In the genomic region with DNA sequence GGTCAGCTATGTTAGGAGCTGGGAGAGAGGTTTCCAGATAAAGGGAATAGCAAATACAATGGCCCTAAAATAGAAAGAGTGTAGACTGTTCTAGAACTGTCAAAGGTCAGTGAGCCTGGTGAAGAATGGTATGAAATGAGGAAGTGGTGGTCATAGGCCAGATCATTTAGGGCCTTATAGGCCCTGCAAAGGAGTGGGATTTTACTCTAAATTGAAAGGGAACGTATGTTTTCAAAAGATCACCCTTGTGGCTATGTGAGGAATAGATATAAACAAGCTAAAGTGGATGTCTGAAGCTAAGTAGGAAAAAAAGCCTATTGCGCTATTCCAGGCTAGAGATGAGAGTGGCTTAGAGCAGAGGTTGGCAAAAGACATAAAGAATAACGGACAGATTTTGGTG, we compare ENCODE assay signal across 19 cellular contexts.
DNase-seq lines count a peak whose midpoint lies in the region; ATAC-seq and TF ChIP-seq lines count a peak whose summit lies in the region.
"Had no signal": no experiment of that assay in that cellular context is flagged by ENCODE, and none has a peak within 500 bp of the region (broad histone marks: within the 10 kb centered on the region; RNA-seq: fewer than 3 reads in every experiment).

No MANE protein-coding gene starts in this region.

- H3K4me3 Mint-ChIP-seq in endothelial cell (ENCODE audit: unreplicated experiment): no peak overlapping the region
- H3K4me3 Mint-ChIP-seq in activated T-cell treated with anti-CD3 and anti-CD28 coated beads, Interleukin-2, amount 50 U/mL, for 4 hours: no peak overlapping the region
- H3K4me3 Mint-ChIP-seq: activated naive CD8-positive, alpha-beta T cell; central memory CD8-positive, alpha-beta T cell; natural killer cell treated with Interleukin-12 subunit alpha and Interleukin-12 subunit beta and Interleukin-15 and Interleukin-18, amount 100 ng/mL, for 72 hours had no signal

- no peak overlapping the region for H3K27ac Mint-ChIP-seq in endothelial cell (ENCODE audit: unreplicated experiment)
- H3K27ac Mint-ChIP-seq: activated naive CD8-positive, alpha-beta T cell; natural killer cell treated with Interleukin-12 subunit alpha and Interleukin-12 subunit beta and Interleukin-15 and Interleukin-18, amount 100 ng/mL, for 72 hours had no signal

- no peaks in the 10 kb centered on the region for H3K27me3 Mint-ChIP-seq in endothelial cell (ENCODE audit: unreplicated experiment)
- H3K27me3 Mint-ChIP-seq in activated T-cell treated with anti-CD3 and anti-CD28 coated beads, Interleukin-2, amount 50 U/mL, for 4 hours (ENCODE audit: low read depth): peaks cover under 1% of the 10 kb centered on the region

- H3K27ac ChIP-seq in A673 (ENCODE audit: low read depth, low read length, poor library complexity, severe bottlenecking) (peak overlapping the region; percentile 91), right atrium auricular region (no peak overlapping the region)
- H3K27ac ChIP-seq: C4-2B, foreskin keratinocyte, left ventricle myocardium inferior, parathyroid adenoma had no signal

- DNase-seq in A673 (ENCODE audit: low spot score) (peak; percentile 61), H7 (peak; percentile 41), NB4 (ENCODE audit: low read depth) (peak; percentile 28), endothelial cell (ENCODE audit: low spot score) (no peak), right atrium auricular region (ENCODE audit: low spot score) (no peak), iPS-NIHi11 (ENCODE audit: low spot score) (no peak), UCSD-AML1 (lab: John Stamatoyannopoulos, UW; ENCODE audit: unreplicated experiment) (no peak)
- no peak for DNase-seq in activated T-cell treated with anti-CD3 and anti-CD28 coated beads, Interleukin-2, amount 50 U/mL, for 4 hours
- DNase-seq: activated CD4-positive, alpha-beta T cell treated with anti-CD3 and anti-CD28 coated beads, Interleukin-2, amount 50 U/mL, for 1 hour; foreskin keratinocyte; left ventricle myocardium inferior; NCI-H1694; SIG-M5; substantia nigra had no signal

- H3K36me3 Mint-ChIP-seq in endothelial cell (ENCODE audit: low read depth, unreplicated experiment): no peaks in the 10 kb centered on the region
- H3K36me3 Mint-ChIP-seq in activated T-cell treated with anti-CD3 and anti-CD28 coated beads, Interleukin-2, amount 50 U/mL, for 4 hours (ENCODE audit: insufficient read depth): no peaks in the 10 kb centered on the region
- H3K36me3 Mint-ChIP-seq: activated naive CD8-positive, alpha-beta T cell; natural killer cell treated with Interleukin-12 subunit alpha and Interleukin-12 subunit beta and Interleukin-15 and Interleukin-18, amount 100 ng/mL, for 72 hours had no signal

- H3K4me1 Mint-ChIP-seq in endothelial cell (ENCODE audit: unreplicated experiment): peaks cover 9% of the 10 kb centered on the region
- no peaks in the 10 kb centered on the region for H3K4me1 Mint-ChIP-seq in activated T-cell treated with anti-CD3 and anti-CD28 coated beads, Interleukin-2, amount 50 U/mL, for 4 hours (ENCODE audit: low read depth)
- H3K4me1 Mint-ChIP-seq: central memory CD8-positive, alpha-beta T cell had no signal

- BruUV-seq in A673 (replicated peaks; lab: Mats Ljungman, UMichigan): no TSS peak

- H3K4me3 ChIP-seq in A673 (ENCODE audit: low read depth, low read length, poor library complexity, severe bottlenecking) (peak overlapping the region; percentile 0), H7 (ENCODE audit: insufficient read depth, low read depth, low read length) (no peak overlapping the region), NB4 (ENCODE audit: low read depth, low read length) (no peak overlapping the region), right atrium auricular region (no peak overlapping the region)
- H3K4me3 ChIP-seq: left ventricle myocardium inferior had no signal

- H3K36me3 ChIP-seq in A673 (ENCODE audit: insufficient read depth, low read length, poor library complexity, severe bottlenecking): no peaks in the 10 kb centered on the region
- H3K36me3 ChIP-seq in H7 (replicated peaks; ENCODE audit: control insufficient read depth, insufficient read depth, low read length): no peaks in the 10 kb centered on the region
- H3K36me3 ChIP-seq in right atrium auricular region: no peaks in the 10 kb centered on the region
- H3K36me3 ChIP-seq: left ventricle myocardium inferior had no signal

- TF ChIP-seq CTCF in A673 (conservative IDR thresholded peaks at IDR 0.05; ENCODE audit: low read depth, low read length) (peak; percentile 41; the same call in 1 of the 2 replicates), NB4 (IDR thresholded peaks at IDR 0.05; ENCODE audit: low read depth, low read length) (no peak), endothelial cell (IDR thresholded peaks at IDR 0.05; ENCODE audit: unreplicated experiment) (peak; percentile 21), right atrium auricular region (IDR thresholded peaks at IDR 0.05) (no peak)

- H3K9me3 ChIP-seq in A673 (ENCODE audit: low read depth, low read length, poor library complexity, severe bottlenecking) (no peaks in the 10 kb centered on the region), right atrium auricular region (no peaks in the 10 kb centered on the region)
- H3K9me3 ChIP-seq: left ventricle myocardium inferior had no signal

- H3K4me1 ChIP-seq in A673 (ENCODE audit: insufficient read depth, low read length, poor library complexity, severe bottlenecking) (peaks cover 38% of the 10 kb centered on the region), right atrium auricular region (peaks cover 0 to 13% of the 10 kb centered on the region in 2 donors)
- H3K4me1 ChIP-seq: foreskin keratinocyte, parathyroid adenoma had no signal

- H3K9me3 Mint-ChIP-seq in endothelial cell (ENCODE audit: unreplicated experiment): no peaks in the 10 kb centered on the region
- no peaks in the 10 kb centered on the region for H3K9me3 Mint-ChIP-seq in activated T-cell treated with anti-CD3 and anti-CD28 coated beads, Interleukin-2, amount 50 U/mL, for 4 hours
- H3K9me3 Mint-ChIP-seq: central memory CD8-positive, alpha-beta T cell had no signal

- POLR2A ChIA-PET in A673 (lab: Charles Lee; ENCODE audit: low non-redundant PET): no interaction called here

- H3K27me3 ChIP-seq in A673 (replicated peaks; ENCODE audit: insufficient read depth, low read depth, low read length, poor library complexity) (no peaks in the 10 kb centered on the region), H7 (ENCODE audit: control insufficient read depth, insufficient read depth, low read length) (no peaks in the 10 kb centered on the region), right atrium auricular region (no peaks in the 10 kb centered on the region)
- H3K27me3 ChIP-seq: foreskin keratinocyte had no signal

- intact Hi-C loops in A673 (cut with micrococcal nuclease; ENCODE audit: unreplicated experiment): loop anchor here (5.0 kb wide), 4 partner anchors 164 to 934 kb away; a partner anchor contains a TSS

- CTCF ChIA-PET in A673 (lab: Charles Lee): no interaction called here

- ATAC-seq in activated T-cell treated with anti-CD3 and anti-CD28 coated beads, Interleukin-2, amount 50 U/mL, for 4 hours: no peak
- ATAC-seq: foreskin keratinocyte; natural killer cell treated with Interleukin-12 subunit alpha and Interleukin-12 subunit beta and Interleukin-15 and Interleukin-18, amount 100 ng/mL, for 72 hours had no signal

- no peak for TF ChIP-seq POLR2A in NB4 (IDR thresholded peaks at IDR 0.05; ENCODE audit: extremely low read depth, insufficient read length)

Comparison
In these comparisons a context has a peak if more than half of its experiments do, and no peak if none do; other contexts are left out.
1. DNase-seq: peak in A673 (single experiment), H7 (single experiment) and NB4 (single experiment); none in endothelial cell (single experiment), activated T-cell treated with anti-CD3 and anti-CD28 coated beads, Interleukin-2, amount 50 U/mL, for 4 hours (single experiment), right atrium auricular region (single experiment), iPS-NIHi11 (single experiment) and UCSD-AML1 (single experiment).
2. CTCF ChIP-seq: peak in A673 (single experiment) and endothelial cell (single experiment); none in NB4 (single experiment) and right atrium auricular region (0 of 2).